ENCODE assay signal across 19 cellular contexts in the genomic region with DNA sequence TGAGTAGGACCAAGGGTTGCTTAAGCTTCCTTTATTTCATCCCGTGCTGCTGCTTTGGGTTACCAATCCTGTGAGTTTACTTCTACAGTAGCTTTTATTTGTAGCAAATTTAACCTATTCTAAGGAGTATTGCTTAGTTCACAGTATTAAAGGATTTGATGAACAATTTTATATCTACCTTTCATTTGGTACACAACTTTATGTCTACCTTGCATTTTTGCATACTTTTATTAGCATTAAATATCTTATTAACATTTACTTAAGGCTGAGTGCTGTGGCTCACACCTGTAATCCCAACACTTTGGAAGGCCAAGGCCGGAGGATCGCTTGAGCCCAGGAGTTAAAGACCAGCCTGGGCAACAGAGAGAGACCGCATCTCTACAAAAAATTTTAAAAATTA.
"Had no signal": no experiment of that assay in that cellular context is flagged by ENCODE, and none has a peak within 500 bp of the region (broad histone marks: within the 10 kb centered on the region; RNA-seq: fewer than 3 reads in every experiment).

No MANE protein-coding gene starts in this region.

- H3K9me3 ChIP-seq: left ventricle myocardium inferior, ovary, right atrium auricular region, suprapubic skin, thoracic aorta, tibial artery, uterus had no signal

- H3K27me3 ChIP-seq: ovary, right atrium auricular region, suprapubic skin, tibial artery, uterus had no signal

- H3K27ac ChIP-seq: left ventricle myocardium inferior, ovary, right atrium auricular region, skin epidermis, suprapubic skin, thoracic aorta, tibial artery, uterus had no signal

- ATAC-seq: natural killer cell; sciatic nerve; stimulated activated effector memory CD8-positive, alpha-beta T cell treated with anti-CD3 and anti-CD28 coated beads, Interleukin-12 subunit alpha, Interleukin-12 subunit beta, amount 100 ng/mL, for 72 hours had no signal

- H3K4me3 ChIP-seq: left ventricle myocardium inferior, lung, ovary, right atrium auricular region, skin epidermis, suprapubic skin, thoracic aorta, tibial artery, uterus had no signal

- H3K36me3 ChIP-seq: ovary, uterus had no signal

- DNase-seq: islet precursor cell; left ventricle myocardium inferior; mesendoderm; naive B cell; natural killer cell; nephron progenitor cell; ovary; stimulated activated CD4-positive, alpha-beta T cell treated with anti-CD3 and anti-CD28 coated beads, Interleukin-12 subunit alpha, Interleukin-12 subunit beta, amount 100 ng/mL, for 4 hours; stimulated activated CD4-positive, alpha-beta T cell treated with anti-CD3 and anti-CD28 coated beads, Interleukin-4, amount 100 ng/mL, for 24 hours; stimulated activated naive CD4-positive, alpha-beta T cell; tibial artery; uterus had no signal
